ENCODE assay signal across 20 cellular contexts in the genomic region with DNA sequence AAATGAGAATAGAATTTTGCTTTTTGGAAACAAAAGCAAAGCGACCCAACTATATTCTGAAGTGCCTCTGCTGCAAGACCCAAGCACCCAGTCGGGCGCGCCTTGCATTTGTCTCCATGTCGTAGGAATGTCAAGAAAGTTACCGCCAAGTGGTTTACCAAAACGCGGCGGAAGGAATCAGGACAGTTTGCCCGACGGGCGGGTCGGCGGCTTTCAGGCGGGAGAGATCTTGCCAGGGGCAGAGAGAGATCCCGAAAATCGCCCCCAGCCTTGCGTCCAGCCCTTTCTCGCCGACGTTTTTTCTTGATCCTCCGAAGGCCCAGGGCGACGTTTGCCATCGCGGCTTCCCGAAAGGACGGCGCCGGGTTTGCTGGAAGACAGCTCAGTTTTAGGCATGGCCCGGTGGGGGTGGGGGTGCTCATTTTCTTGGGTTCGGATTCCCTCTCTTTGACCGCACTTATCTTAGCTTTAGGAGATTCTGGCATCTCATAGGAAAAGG. TPM values are rescaled to one million over a fixed set of nuclear protein-coding genes. Genes with fewer than 3 reads are reported as not detected.
DNase-seq lines count a peak whose midpoint lies in the region; ATAC-seq, FAIRE-seq and TF ChIP-seq lines count a peak whose summit lies in the region.
"Had no signal": no experiment of that assay in that cellular context is flagged by ENCODE, and none has a peak within 500 bp of the region (broad histone marks: within the 10 kb centered on the region; RNA-seq: fewer than 3 reads in every experiment).

No MANE protein-coding gene starts in this region.

- peak overlapping the region; percentile 72 for H3K4me2 ChIP-seq in GM23338

- H3K4me3 ChIP-seq in GM23338: peak overlapping the region; percentile 57
- no peak overlapping the region; a peak in 1 of 4 replicates for H3K4me3 ChIP-seq in Panc1 (ENCODE audit: low read depth in 2 of 2, low read length in 2 of 2)
- H3K4me3 ChIP-seq in iPS-11a (ENCODE audit: low read depth, low read length): peak overlapping the region; percentile 45
- peak overlapping the region; percentile 49 for H3K4me3 ChIP-seq in neuron (ENCODE audit: low read length)
- H3K4me3 ChIP-seq in ascending aorta: no peak overlapping the region
- no peak overlapping the region for H3K4me3 ChIP-seq in spleen
- H3K4me3 ChIP-seq: sigmoid colon had no signal

- no TSS peak for BruUV-seq in Panc1 (replicated peaks; lab: Mats Ljungman, UMichigan)

- 0 out of 4 replicates have a peak, but pooled peaks of 1 of the 2 experiments have one; percentile 0 for TF ChIP-seq CTCF in GM23338 (conservative IDR thresholded peaks at IDR 0.05; ENCODE audit: low read depth in 2 of 2)
- TF ChIP-seq CTCF in Panc1 (IDR thresholded peaks at IDR 0.05): no peak
- TF ChIP-seq CTCF in ascending aorta (IDR thresholded peaks at IDR 0.05): no peak
- TF ChIP-seq CTCF in spleen (IDR thresholded peaks at IDR 0.05 in 8 of 11, conservative IDR thresholded peaks at IDR 0.05 in 3 of 11): no peak

- no peaks in the 10 kb centered on the region for H3K9me3 Mint-ChIP-seq in GM23338

- H3K4me1 Mint-ChIP-seq in GM23338: peaks cover 59% of the 10 kb centered on the region

- intact Hi-C loops in Panc1 (cut with micrococcal nuclease; ENCODE audit: unreplicated experiment): no loop called here
- intact Hi-C loops in ascending aorta (cut with DNase I): no loop called here
- intact Hi-C loops in spleen (cut with DNase I; ENCODE audit: low total_unique reads): no loop called here

- H3K9me2 ChIP-seq in GM23338 (ENCODE audit: insufficient read depth): no peaks in the 10 kb centered on the region

- FAIRE-seq in HTR-8/SVneo (lab: Jason Lieb, UNC): no peak

- whole genome bisulfite sequencing in spleen, 5 donors: 10 to 15% (median 13%) methylated on average over 21 to 33 of the region's 33 CpGs

- peak overlapping the region; percentile 91 for H3K4me3 Mint-ChIP-seq in GM23338
- H3K4me3 Mint-ChIP-seq: activated CD8-positive, alpha-beta memory T cell treated with anti-CD3 and anti-CD28 coated beads, Interleukin-2, amount 10 ng/mL, durations not matched to agents 7 days and 5 days had no signal

- H4K20me1 ChIP-seq in GM23338 (replicated peaks; ENCODE audit: insufficient read depth): no peaks in the 10 kb centered on the region

- POLR2A ChIA-PET in Panc1 (lab: Charles Lee): no interaction called here

- H3K79me2 ChIP-seq in GM23338 (replicated peaks; ENCODE audit: insufficient read depth): peaks cover 17% of the 10 kb centered on the region

- CTCF ChIA-PET in Panc1 (lab: Charles Lee): no interaction called here

- no peaks in the 10 kb centered on the region; the same call in 1 of the 2 replicates for H3F3A ChIP-seq in GM23338 (replicated peaks; ENCODE audit: low read depth)

- H3K4me1 ChIP-seq in GM23338 (ENCODE audit: insufficient read depth) (peaks cover 48% of the 10 kb centered on the region), Panc1 (ENCODE audit: control insufficient read depth, insufficient read depth, low read length) (peaks cover 15% of the 10 kb centered on the region), neuron (ENCODE audit: insufficient read depth, low read length) (peaks cover 44% of the 10 kb centered on the region), ascending aorta (no peaks in the 10 kb centered on the region), spleen (peaks cover 0 to 13% (median 4%) of the 10 kb centered on the region in 6 donors)

- TF ChIP-seq POLR2A in spleen (IDR thresholded peaks at IDR 0.05): no peak

- H3K36me3 ChIP-seq in GM23338 (ENCODE audit: insufficient read depth) (no peaks in the 10 kb centered on the region), Panc1 (ENCODE audit: control insufficient read depth, insufficient read depth, low read length) (no peaks in the 10 kb centered on the region), neuron (ENCODE audit: insufficient read depth, low read length) (no peaks in the 10 kb centered on the region), ascending aorta (no peaks in the 10 kb centered on the region), spleen (no peaks in the 10 kb centered on the region)
- H3K36me3 ChIP-seq: sigmoid colon had no signal

- ATAC-seq in GM23338 (peak; percentile 52), Panc1 (no peak)
- ATAC-seq: activated CD8-positive, alpha-beta memory T cell treated with anti-CD3 and anti-CD28 coated beads, Interleukin-2, amount 10 ng/mL, durations not matched to agents 7 days and 5 days; PC-3 had no signal

- peak overlapping the region; percentile 98 for H3K27ac Mint-ChIP-seq in GM23338
- H3K27ac Mint-ChIP-seq: activated CD8-positive, alpha-beta memory T cell treated with anti-CD3 and anti-CD28 coated beads, Interleukin-2, amount 10 ng/mL, durations not matched to agents 7 days and 5 days had no signal

- no peak overlapping the region for H2AFZ ChIP-seq in GM23338
- peak overlapping the region; percentile 69 for H2AFZ ChIP-seq in neuron (ENCODE audit: low read depth, low read length)

- no peaks in the 10 kb centered on the region for H3K9me3 ChIP-seq in Panc1 (ENCODE audit: control insufficient read depth, insufficient read depth, low read depth, low read length)
- no peaks in the 10 kb centered on the region for H3K9me3 ChIP-seq in neuron (ENCODE audit: low read length)
- H3K9me3 ChIP-seq in ascending aorta: no peaks in the 10 kb centered on the region
- H3K9me3 ChIP-seq in spleen: peaks cover 0 to 8% (median 0%) of the 10 kb centered on the region in 8 donors
- H3K9me3 ChIP-seq: sigmoid colon had no signal

- H3K27me3 Mint-ChIP-seq in GM23338 (ENCODE audit: insufficient read depth, low read depth, poor library complexity): peaks cover 17% of the 10 kb centered on the region

- peaks cover 1% of the 10 kb centered on the region; the same call in 2 of the 3 replicates for H3K36me3 Mint-ChIP-seq in GM23338 (ENCODE audit: low read depth)

- in situ Hi-C loops in Panc1 (cut with HindIII; ENCODE audit: low pct_unique_long_range_greater_than_20kb, low sequenced_read_pairs): no loop called here

- DNase-seq in GM23338 (ENCODE audit: low spot score): peak; percentile 95
- DNase-seq in Panc1 (ENCODE audit: low read depth, low spot score): no peak
- no peak for DNase-seq in DMS153 treated with DMSO at 0.1 percent for 48 hours (lab: John Stamatoyannopoulos, UW; ENCODE audit: unreplicated experiment)
- no peak for DNase-seq in HTR-8/SVneo (ENCODE audit: insufficient read length, low spot score)
- no peak for DNase-seq in ascending aorta (ENCODE audit: low spot score in 2 of 2)
- DNase-seq in spleen: no peak
- DNase-seq: activated CD4-positive, alpha-beta T cell treated with anti-CD3 and anti-CD28 coated beads for 1 hour; activated CD8-positive, alpha-beta memory T cell treated with anti-CD3 and anti-CD28 coated beads, Interleukin-2, amount 10 ng/mL, durations not matched to agents 7 days and 5 days; activated gamma-delta T cell; EL; foreskin melanocyte; Kasumi-1; NCI-H1105; occipital lobe; PC-3; sigmoid colon; stimulated activated CD4-positive, alpha-beta T cell treated with anti-CD3 and anti-CD28 coated beads, Interleukin-2, amount 100 ng/mL, for 48 hours; T-helper 9 cell had no signal

- H3K27me3 ChIP-seq in GM23338 (ENCODE audit: insufficient read depth) (no peaks in the 10 kb centered on the region), Panc1 (ENCODE audit: control insufficient read depth, insufficient read depth, low read length) (no peaks in the 10 kb centered on the region; the same call in 1 of the 2 replicates), neuron (ENCODE audit: insufficient read depth, low read length) (no peaks in the 10 kb centered on the region), ascending aorta (no peaks in the 10 kb centered on the region), spleen (replicated peaks in 1 of 7) (peaks cover 0 to 96% (median 79%) of the 10 kb centered on the region in 7 donors)

- H3K27ac ChIP-seq in GM23338 (ENCODE audit: low read depth) (peak overlapping the region; percentile 100), Panc1 (ENCODE audit: low read length) (peak overlapping the region; percentile 97), ascending aorta (no peak overlapping the region), spleen (no peak overlapping the region)
- H3K27ac ChIP-seq: sigmoid colon had no signal

TF ChIP-seq in GM23338, 12 proteins besides CTCF, POLR2A, EP300 and RAD21:
- peak; percentile 4; the same call in 1 of the 2 replicates for TF ChIP-seq POLR2AphosphoS5 (IDR thresholded peaks at IDR 0.05; ENCODE audit: low read depth)
- TF ChIP-seq CREB1 (CRISPR knock-in tag; IDR thresholded peaks at IDR 0.05; ENCODE audit: low read depth): no peak

RNA-seq across cellular contexts. Expression of a gene that starts 3.9 kb away (rescaled TPM):
- total RNA-seq in GM23338 (2014; rRNA removed; shearing (Covaris generic)): 96.4 and 99.2 TPM in 2 replicates
- polyA plus RNA-seq in GM23338 (2016; fragmentation: Nextera tagmentation; extraction: Ambion mirVana): 28.9 and 35.3 TPM in 2 replicates
- 5.8 TPM for total RNA-seq in Panc1 (2021; ENCODE audit: unreplicated experiment)
- polyA plus RNA-seq in Panc1 (2012; ENCODE audit: insufficient read length): 0.82 TPM
- not detected for total RNA-seq in ascending aorta
- not detected for total RNA-seq in spleen
- polyA plus RNA-seq in spleen: not detected
- total RNA-seq: activated CD8-positive, alpha-beta memory T cell treated with anti-CD3 and anti-CD28 coated beads, Interleukin-2, amount 10 ng/mL, durations not matched to agents 7 days and 5 days; sigmoid colon had no signal
- polyA plus RNA-seq: sigmoid colon had no signal

Comparison
In these comparisons a context has a peak if more than half of its experiments do, and no peak if none do; other contexts are left out.
1. H3K27ac ChIP-seq: peak in GM23338 (single experiment) and Panc1 (single experiment); none in ascending aorta (0 of 2) and spleen (0 of 8).
2. H3K4me3 ChIP-seq: peak in GM23338 (single experiment), iPS-11a (single experiment) and neuron (single experiment); none in Panc1 (0 of 2), ascending aorta (0 of 2) and spleen (0 of 8).
3. RNA of a gene that starts 3.9 kb away (total RNA-seq): 96.4 to 99.2 TPM in GM23338; 5.8 TPM in Panc1 (single experiment), not detected in ascending aorta (single experiment) and not detected in spleen; every median in the first group is over 10 times any median in the second.